8 cellular contexts compared by ENCODE assay signal in genomic region chr5:76867827-76868693, GRCh38. TPM values are rescaled to one million over a fixed set of nuclear protein-coding genes. Genes with fewer than 3 reads are reported as not detected.
DNase-seq lines count a peak whose midpoint lies in the region; ATAC-seq and TF ChIP-seq lines count a peak whose summit lies in the region.

No MANE protein-coding gene starts in this region.

- peak; percentile 77 for DNase-seq in ELF-1 (ENCODE audit: low read depth, low spot score)
- DNase-seq in NCI-H82 (lab: John Stamatoyannopoulos, UW), result peak; percentile 87
- DNase-seq in activated CD4-positive, alpha-beta T cell treated with anti-CD3 and anti-CD28 coated beads, Interleukin-2, amount 50 U/mL, for 4 hours, result peak; percentile 47 to 53
- peak; percentile 27 for DNase-seq in effector CD8-positive, alpha-beta T cell (lab: John Stamatoyannopoulos, UW)
- DNase-seq in mesothelial cell of epicardium (ENCODE audit: low spot score in 2 of 2, unreplicated experiment in 2 of 2), result peak; percentile 28 to 73
- peak; percentile 30 for DNase-seq in stimulated activated CD8-positive, alpha-beta memory T cell treated with anti-CD3 and anti-CD28 coated beads, Interleukin-7, amount 100 ng/mL, for 24 hours (ENCODE audit: low read depth)

- no peak overlapping the region for H3K4me3 Mint-ChIP-seq in mesothelial cell of epicardium

- H3K27me3 Mint-ChIP-seq in mesothelial cell of epicardium (ENCODE audit: low read depth), result no peaks in the 10 kb centered on the region

- H3K9me3 Mint-ChIP-seq in mesothelial cell of epicardium, result no peaks in the 10 kb centered on the region

- H3K4me1 Mint-ChIP-seq in mesothelial cell of epicardium, result peaks cover 18% of the 10 kb centered on the region

- no peaks in the 10 kb centered on the region for H3K36me3 Mint-ChIP-seq in mesothelial cell of epicardium

- ATAC-seq in HG03432 (IDR thresholded peaks at IDR 0.05; ENCODE audit: unreplicated experiment) (peak; percentile 68), GM18511 (IDR thresholded peaks at IDR 0.05; ENCODE audit: unreplicated experiment) (no peak)

- H3K27ac Mint-ChIP-seq in mesothelial cell of epicardium, result peak overlapping the region; percentile 25

- TF ChIP-seq CTCF in mesothelial cell of epicardium (IDR thresholded peaks at IDR 0.05; ENCODE audit: unreplicated experiment), result peak; percentile 63

RNA-seq across cellular contexts. Expression of gene S100Z, which starts 18.2 kb away (rescaled TPM):
- 0.32 to 0.80 TPM (median 0.62 TPM) in 3 replicates for total RNA-seq in mesothelial cell of epicardium

RNA-seq across cellular contexts. Expression of gene F2RL1, which starts 49.2 kb away (rescaled TPM):
- 5.7 to 6.6 TPM (median 6.6 TPM) in 3 replicates for total RNA-seq in mesothelial cell of epicardium

Comparison
In these comparisons a context has a peak if more than half of its experiments do, and no peak if none do; other contexts are left out.
1. DNase-seq: peak in every context shown above with its lines; median percentile 87 in NCI-H82; 77 in ELF-1; 50 in mesothelial cell of epicardium; 50 in activated CD4-positive, alpha-beta T cell treated with anti-CD3 and anti-CD28 coated beads, Interleukin-2, amount 50 U/mL, for 4 hours; 30 in stimulated activated CD8-positive, alpha-beta memory T cell treated with anti-CD3 and anti-CD28 coated beads, Interleukin-7, amount 100 ng/mL, for 24 hours; 27 in effector CD8-positive, alpha-beta T cell.